1 cellular context compared by ENCODE assay signal in the genomic region with DNA sequence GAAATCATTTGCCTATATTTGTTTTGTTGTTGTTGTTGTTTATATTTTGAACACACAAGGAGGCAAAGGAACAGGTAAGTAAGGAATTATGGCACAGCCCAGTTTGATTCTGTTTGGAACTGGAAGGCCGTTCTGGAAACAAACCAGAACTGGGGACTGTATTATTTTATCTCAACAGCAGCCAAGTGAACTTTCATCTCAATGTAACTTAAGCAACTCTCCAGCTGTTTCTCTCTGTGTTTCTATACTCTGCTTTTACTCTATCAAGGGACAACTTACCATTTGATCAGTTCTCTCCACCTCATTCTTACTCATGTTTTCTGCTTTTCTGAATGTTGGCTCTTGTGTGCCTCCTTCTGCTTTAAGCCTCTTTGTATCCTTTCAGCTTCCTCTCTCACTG.
TF ChIP-seq lines count a peak whose summit lies in the region.

No MANE protein-coding gene starts in this region.

TF ChIP-seq in GM23338, 12 proteins besides CTCF, POLR2A, EP300 and RAD21 (continued from another document):
- TF ChIP-seq, protein P1, sequence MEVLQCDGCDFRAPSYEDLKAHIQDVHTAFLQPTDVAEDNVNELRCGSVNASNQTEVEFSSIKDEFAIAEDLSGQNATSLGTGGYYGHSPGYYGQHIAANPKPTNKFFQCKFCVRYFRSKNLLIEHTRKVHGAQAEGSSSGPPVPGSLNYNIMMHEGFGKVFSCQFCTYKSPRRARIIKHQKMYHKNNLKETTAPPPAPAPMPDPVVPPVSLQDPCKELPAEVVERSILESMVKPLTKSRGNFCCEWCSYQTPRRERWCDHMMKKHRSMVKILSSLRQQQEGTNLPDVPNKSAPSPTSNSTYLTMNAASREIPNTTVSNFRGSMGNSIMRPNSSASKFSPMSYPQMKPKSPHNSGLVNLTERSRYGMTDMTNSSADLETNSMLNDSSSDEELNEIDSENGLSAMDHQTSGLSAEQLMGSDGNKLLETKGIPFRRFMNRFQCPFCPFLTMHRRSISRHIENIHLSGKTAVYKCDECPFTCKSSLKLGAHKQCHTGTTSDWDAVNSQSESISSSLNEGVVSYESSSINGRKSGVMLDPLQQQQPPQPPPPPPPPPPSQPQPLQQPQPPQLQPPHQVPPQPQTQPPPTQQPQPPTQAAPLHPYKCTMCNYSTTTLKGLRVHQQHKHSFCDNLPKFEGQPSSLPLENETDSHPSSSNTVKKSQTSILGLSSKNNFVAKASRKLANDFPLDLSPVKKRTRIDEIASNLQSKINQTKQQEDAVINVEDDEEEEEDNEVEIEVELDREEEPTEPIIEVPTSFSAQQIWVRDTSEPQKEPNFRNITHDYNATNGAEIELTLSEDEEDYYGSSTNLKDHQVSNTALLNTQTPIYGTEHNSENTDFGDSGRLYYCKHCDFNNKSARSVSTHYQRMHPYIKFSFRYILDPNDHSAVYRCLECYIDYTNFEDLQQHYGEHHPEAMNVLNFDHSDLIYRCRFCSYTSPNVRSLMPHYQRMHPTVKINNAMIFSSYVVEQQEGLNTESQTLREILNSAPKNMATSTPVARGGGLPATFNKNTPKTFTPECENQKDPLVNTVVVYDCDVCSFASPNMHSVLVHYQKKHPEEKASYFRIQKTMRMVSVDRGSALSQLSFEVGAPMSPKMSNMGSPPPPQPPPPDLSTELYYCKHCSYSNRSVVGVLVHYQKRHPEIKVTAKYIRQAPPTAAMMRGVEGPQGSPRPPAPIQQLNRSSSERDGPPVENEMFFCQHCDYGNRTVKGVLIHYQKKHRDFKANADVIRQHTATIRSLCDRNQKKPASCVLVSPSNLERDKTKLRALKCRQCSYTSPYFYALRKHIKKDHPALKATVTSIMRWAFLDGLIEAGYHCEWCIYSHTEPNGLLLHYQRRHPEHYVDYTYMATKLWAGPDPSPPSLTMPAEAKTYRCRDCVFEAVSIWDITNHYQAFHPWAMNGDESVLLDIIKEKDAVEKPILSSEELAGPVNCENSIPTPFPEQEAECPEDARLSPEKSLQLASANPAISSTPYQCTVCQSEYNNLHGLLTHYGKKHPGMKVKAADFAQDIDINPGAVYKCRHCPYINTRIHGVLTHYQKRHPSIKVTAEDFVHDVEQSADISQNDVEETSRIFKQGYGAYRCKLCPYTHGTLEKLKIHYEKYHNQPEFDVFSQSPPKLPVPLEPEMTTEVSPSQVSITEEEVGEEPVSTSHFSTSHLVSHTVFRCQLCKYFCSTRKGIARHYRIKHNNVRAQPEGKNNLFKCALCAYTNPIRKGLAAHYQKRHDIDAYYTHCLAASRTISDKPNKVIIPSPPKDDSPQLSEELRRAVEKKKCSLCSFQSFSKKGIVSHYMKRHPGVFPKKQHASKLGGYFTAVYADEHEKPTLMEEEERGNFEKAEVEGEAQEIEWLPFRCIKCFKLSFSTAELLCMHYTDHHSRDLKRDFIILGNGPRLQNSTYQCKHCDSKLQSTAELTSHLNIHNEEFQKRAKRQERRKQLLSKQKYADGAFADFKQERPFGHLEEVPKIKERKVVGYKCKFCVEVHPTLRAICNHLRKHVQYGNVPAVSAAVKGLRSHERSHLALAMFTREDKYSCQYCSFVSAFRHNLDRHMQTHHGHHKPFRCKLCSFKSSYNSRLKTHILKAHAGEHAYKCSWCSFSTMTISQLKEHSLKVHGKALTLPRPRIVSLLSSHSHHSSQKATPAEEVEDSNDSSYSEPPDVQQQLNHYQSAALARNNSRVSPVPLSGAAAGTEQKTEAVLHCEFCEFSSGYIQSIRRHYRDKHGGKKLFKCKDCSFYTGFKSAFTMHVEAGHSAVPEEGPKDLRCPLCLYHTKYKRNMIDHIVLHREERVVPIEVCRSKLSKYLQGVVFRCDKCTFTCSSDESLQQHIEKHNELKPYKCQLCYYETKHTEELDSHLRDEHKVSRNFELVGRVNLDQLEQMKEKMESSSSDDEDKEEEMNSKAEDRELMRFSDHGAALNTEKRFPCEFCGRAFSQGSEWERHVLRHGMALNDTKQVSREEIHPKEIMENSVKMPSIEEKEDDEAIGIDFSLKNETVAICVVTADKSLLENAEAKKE (CRISPR knock-in tag; IDR thresholded peaks at IDR 0.05) = no peak
- TF ChIP-seq JUNB (IDR thresholded peaks at IDR 0.05; ENCODE audit: unreplicated experiment) = no peak
- no peak for TF ChIP-seq CREB1 (CRISPR knock-in tag; IDR thresholded peaks at IDR 0.05; ENCODE audit: low read depth)
- no peak for TF ChIP-seq ZNF331 (CRISPR knock-in tag; IDR thresholded peaks at IDR 0.05; ENCODE audit: low read depth)
- no peak for TF ChIP-seq POLR2AphosphoS5 (IDR thresholded peaks at IDR 0.05; ENCODE audit: low read depth)
- TF ChIP-seq, protein P2, sequence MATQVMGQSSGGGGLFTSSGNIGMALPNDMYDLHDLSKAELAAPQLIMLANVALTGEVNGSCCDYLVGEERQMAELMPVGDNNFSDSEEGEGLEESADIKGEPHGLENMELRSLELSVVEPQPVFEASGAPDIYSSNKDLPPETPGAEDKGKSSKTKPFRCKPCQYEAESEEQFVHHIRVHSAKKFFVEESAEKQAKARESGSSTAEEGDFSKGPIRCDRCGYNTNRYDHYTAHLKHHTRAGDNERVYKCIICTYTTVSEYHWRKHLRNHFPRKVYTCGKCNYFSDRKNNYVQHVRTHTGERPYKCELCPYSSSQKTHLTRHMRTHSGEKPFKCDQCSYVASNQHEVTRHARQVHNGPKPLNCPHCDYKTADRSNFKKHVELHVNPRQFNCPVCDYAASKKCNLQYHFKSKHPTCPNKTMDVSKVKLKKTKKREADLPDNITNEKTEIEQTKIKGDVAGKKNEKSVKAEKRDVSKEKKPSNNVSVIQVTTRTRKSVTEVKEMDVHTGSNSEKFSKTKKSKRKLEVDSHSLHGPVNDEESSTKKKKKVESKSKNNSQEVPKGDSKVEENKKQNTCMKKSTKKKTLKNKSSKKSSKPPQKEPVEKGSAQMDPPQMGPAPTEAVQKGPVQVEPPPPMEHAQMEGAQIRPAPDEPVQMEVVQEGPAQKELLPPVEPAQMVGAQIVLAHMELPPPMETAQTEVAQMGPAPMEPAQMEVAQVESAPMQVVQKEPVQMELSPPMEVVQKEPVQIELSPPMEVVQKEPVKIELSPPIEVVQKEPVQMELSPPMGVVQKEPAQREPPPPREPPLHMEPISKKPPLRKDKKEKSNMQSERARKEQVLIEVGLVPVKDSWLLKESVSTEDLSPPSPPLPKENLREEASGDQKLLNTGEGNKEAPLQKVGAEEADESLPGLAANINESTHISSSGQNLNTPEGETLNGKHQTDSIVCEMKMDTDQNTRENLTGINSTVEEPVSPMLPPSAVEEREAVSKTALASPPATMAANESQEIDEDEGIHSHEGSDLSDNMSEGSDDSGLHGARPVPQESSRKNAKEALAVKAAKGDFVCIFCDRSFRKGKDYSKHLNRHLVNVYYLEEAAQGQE (IDR thresholded peaks at IDR 0.05; ENCODE audit: unreplicated experiment) = no peak
- no peak for TF ChIP-seq EZH2 (IDR thresholded peaks at IDR 0.05; ENCODE audit: low read depth, unreplicated experiment)
